Comparison of ENCODE assay signal across 1 cellular context in the genomic region with DNA sequence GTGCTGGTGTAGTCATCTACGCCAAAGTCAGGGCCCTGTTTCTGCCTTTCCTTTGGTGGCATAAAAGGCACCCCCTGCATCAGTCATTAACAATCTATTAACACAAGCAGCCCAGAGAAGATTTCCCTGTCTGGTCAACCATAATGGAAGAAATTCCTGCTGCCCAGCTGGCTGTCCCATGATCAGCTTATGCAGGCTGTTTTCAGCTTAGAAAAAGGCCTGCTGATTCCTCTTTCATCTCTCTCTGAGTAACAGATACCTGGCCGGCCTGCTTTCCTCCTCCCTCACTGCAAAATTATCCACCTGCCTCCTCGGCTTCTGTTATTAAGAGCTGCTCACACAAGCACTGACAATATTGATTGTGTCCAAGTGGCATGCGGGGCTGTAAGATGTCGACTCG.
TF ChIP-seq lines count a peak whose summit lies in the region.

No MANE protein-coding gene starts in this region.

TF ChIP-seq in GM23338, 12 proteins besides CTCF, POLR2A, EP300 and RAD21 (continued from another document):
- TF ChIP-seq, protein P1, sequence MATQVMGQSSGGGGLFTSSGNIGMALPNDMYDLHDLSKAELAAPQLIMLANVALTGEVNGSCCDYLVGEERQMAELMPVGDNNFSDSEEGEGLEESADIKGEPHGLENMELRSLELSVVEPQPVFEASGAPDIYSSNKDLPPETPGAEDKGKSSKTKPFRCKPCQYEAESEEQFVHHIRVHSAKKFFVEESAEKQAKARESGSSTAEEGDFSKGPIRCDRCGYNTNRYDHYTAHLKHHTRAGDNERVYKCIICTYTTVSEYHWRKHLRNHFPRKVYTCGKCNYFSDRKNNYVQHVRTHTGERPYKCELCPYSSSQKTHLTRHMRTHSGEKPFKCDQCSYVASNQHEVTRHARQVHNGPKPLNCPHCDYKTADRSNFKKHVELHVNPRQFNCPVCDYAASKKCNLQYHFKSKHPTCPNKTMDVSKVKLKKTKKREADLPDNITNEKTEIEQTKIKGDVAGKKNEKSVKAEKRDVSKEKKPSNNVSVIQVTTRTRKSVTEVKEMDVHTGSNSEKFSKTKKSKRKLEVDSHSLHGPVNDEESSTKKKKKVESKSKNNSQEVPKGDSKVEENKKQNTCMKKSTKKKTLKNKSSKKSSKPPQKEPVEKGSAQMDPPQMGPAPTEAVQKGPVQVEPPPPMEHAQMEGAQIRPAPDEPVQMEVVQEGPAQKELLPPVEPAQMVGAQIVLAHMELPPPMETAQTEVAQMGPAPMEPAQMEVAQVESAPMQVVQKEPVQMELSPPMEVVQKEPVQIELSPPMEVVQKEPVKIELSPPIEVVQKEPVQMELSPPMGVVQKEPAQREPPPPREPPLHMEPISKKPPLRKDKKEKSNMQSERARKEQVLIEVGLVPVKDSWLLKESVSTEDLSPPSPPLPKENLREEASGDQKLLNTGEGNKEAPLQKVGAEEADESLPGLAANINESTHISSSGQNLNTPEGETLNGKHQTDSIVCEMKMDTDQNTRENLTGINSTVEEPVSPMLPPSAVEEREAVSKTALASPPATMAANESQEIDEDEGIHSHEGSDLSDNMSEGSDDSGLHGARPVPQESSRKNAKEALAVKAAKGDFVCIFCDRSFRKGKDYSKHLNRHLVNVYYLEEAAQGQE (IDR thresholded peaks at IDR 0.05; ENCODE audit: unreplicated experiment) = no peak
- TF ChIP-seq ETS1 (IDR thresholded peaks at IDR 0.05) = no peak
